In genomic region chr20:3798908-3799248, GRCh38 we compare ENCODE assay signal across 10 cellular contexts. TPM values are rescaled to one million over a fixed set of nuclear protein-coding genes. Genes with fewer than 3 reads are reported as not detected.
DNase-seq lines count a peak whose midpoint lies in the region; ATAC-seq, FAIRE-seq and TF ChIP-seq lines count a peak whose summit lies in the region.
"Had no signal": no experiment of that assay in that cellular context is flagged by ENCODE, and none has a peak within 500 bp of the region (broad histone marks: within the 10 kb centered on the region; RNA-seq: fewer than 3 reads in every experiment).

No MANE protein-coding gene starts in this region.

- H2AFZ ChIP-seq in Loucy (ENCODE audit: low read length) (no peak overlapping the region), osteoblast (ENCODE audit: low read length) (no peak overlapping the region)

- H3K27ac ChIP-seq in osteoblast (ENCODE audit: low read depth, low read length) = peak overlapping the region; percentile 33
- H3K27ac ChIP-seq: prostate gland had no signal

- H3K79me2 ChIP-seq in Loucy (ENCODE audit: insufficient read depth, low read length) (peaks cover 59% of the 10 kb centered on the region), osteoblast (ENCODE audit: insufficient read depth, low read length) (peaks cover 53% of the 10 kb centered on the region)

- DNase-seq in COLO668 (lab: John Stamatoyannopoulos, UW; ENCODE audit: unreplicated experiment) (peak; percentile 73), osteoblast (ENCODE audit: insufficient read length, low spot score, missing footprints) (no peak), GM12891 (ENCODE audit: insufficient read length, low spot score) (no peak), cortex of kidney (lab: John Stamatoyannopoulos, UW) (no peak), activated gamma-delta T cell (lab: John Stamatoyannopoulos, UW) (no peak), H7 (no peak)
- DNase-seq in effector memory CD8-positive, alpha-beta T cell = no peak

- no peaks in the 10 kb centered on the region for H3K27me3 Mint-ChIP-seq in effector memory CD8-positive, alpha-beta T cell

- no peaks in the 10 kb centered on the region for H3K9me2 ChIP-seq in Loucy (replicated peaks; ENCODE audit: low read depth, low read length)

- H3F3A ChIP-seq in Loucy (ENCODE audit: low read depth) = no peaks in the 10 kb centered on the region

- H3K36me3 ChIP-seq in Loucy (ENCODE audit: insufficient read depth, low read length) (peaks cover 39% of the 10 kb centered on the region; the same call in 1 of the 2 replicates), osteoblast (ENCODE audit: insufficient read depth, low read length) (peaks cover 57% of the 10 kb centered on the region), H7 (replicated peaks; ENCODE audit: control insufficient read depth, insufficient read depth, low read length) (peaks cover 8% of the 10 kb centered on the region)
- H3K36me3 ChIP-seq: prostate gland had no signal

- peaks cover 31% of the 10 kb centered on the region for H4K20me1 ChIP-seq in Loucy (ENCODE audit: insufficient read depth, low read length, poor library complexity, severe bottlenecking)
- H4K20me1 ChIP-seq in osteoblast (ENCODE audit: insufficient read depth, low read length) = peaks cover 10% of the 10 kb centered on the region

- ATAC-seq in effector memory CD8-positive, alpha-beta T cell (replicated peaks) = peak; percentile 7

- peaks cover 84% of the 10 kb centered on the region for H3K36me3 Mint-ChIP-seq in effector memory CD8-positive, alpha-beta T cell (ENCODE audit: insufficient read depth)

- H3K4me1 ChIP-seq in Loucy (ENCODE audit: insufficient read depth, low read length, poor library complexity, severe bottlenecking) (peaks cover 45% of the 10 kb centered on the region), osteoblast (ENCODE audit: insufficient read depth, low read length) (peaks cover 27% of the 10 kb centered on the region)
- H3K4me1 ChIP-seq: prostate gland had no signal

- peaks cover 58 to 62% of the 10 kb centered on the region in 2 donors for H3K4me1 Mint-ChIP-seq in effector memory CD8-positive, alpha-beta T cell (ENCODE audit: low read depth in 2 of 2)

- peak overlapping the region; percentile 99 to 100 for H3K4me3 Mint-ChIP-seq in effector memory CD8-positive, alpha-beta T cell

- H3K4me3 ChIP-seq in Loucy (ENCODE audit: low read length, poor library complexity, severe bottlenecking) (peak overlapping the region; percentile 98), osteoblast (ENCODE audit: insufficient read depth, low read length) (no peak overlapping the region), H7 (ENCODE audit: insufficient read depth, low read depth, low read length) (no peak overlapping the region)
- H3K4me3 ChIP-seq: prostate gland had no signal

- H3K9me3 Mint-ChIP-seq in effector memory CD8-positive, alpha-beta T cell = no peaks in the 10 kb centered on the region

- H3K9ac ChIP-seq in Loucy (ENCODE audit: low read depth, low read length, poor library complexity, severe bottlenecking) = peak overlapping the region; percentile 91

- no peak for TF ChIP-seq CTCF in Loucy (conservative IDR thresholded peaks at IDR 0.05; ENCODE audit: low read length)
- TF ChIP-seq CTCF in osteoblast (IDR thresholded peaks at IDR 0.05; ENCODE audit: extremely low read depth, low read depth, low read length) = no peak

- H3K27ac Mint-ChIP-seq in effector memory CD8-positive, alpha-beta T cell = peak overlapping the region; percentile 94 to 96

- TF ChIP-seq POLR2A in GM12891 (IDR thresholded peaks at IDR 0.05; ENCODE audit: low read depth, low read length) = no peak

- H3K4me2 ChIP-seq in Loucy (ENCODE audit: low read depth, low read length, poor library complexity, severe bottlenecking) = peak overlapping the region; percentile 88
- H3K4me2 ChIP-seq in osteoblast (ENCODE audit: insufficient read depth, low read length) = peak overlapping the region; percentile 36

- FAIRE-seq in GM12891 (lab: Jason Lieb, UNC) = no peak

- H3K9me3 ChIP-seq in Loucy (ENCODE audit: insufficient read depth, low read depth, low read length) (no peaks in the 10 kb centered on the region), osteoblast (ENCODE audit: low read depth, low read length) (no peaks in the 10 kb centered on the region)
- H3K9me3 ChIP-seq: prostate gland had no signal

- H3K27me3 ChIP-seq in Loucy (ENCODE audit: insufficient read depth, low read length, poor library complexity, severe bottlenecking) = no peaks in the 10 kb centered on the region
- H3K27me3 ChIP-seq in osteoblast (ENCODE audit: insufficient read depth, low read length) = no peaks in the 10 kb centered on the region
- H3K27me3 ChIP-seq in H7 (ENCODE audit: control insufficient read depth, insufficient read depth, low read length) = peaks cover 2% of the 10 kb centered on the region

TF ChIP-seq in GM12891, 5 proteins besides CTCF, POLR2A, EP300 and RAD21:
- TF ChIP-seq POU2F2 (IDR thresholded peaks at IDR 0.05; ENCODE audit: low read depth, low read length) = no peak
- no peak for TF ChIP-seq PAX5 (IDR thresholded peaks at IDR 0.05; ENCODE audit: insufficient read depth, low read length, severe bottlenecking)
- TF ChIP-seq POLR2AphosphoS5 (IDR thresholded peaks at IDR 0.05; ENCODE audit: low read depth, low read length) = no peak
- TF ChIP-seq SPI1 (IDR thresholded peaks at IDR 0.05; ENCODE audit: low read depth, low read length) = no peak
- TF ChIP-seq TAF1 (IDR thresholded peaks at IDR 0.05; ENCODE audit: low read depth, low read length) = no peak

RNA-seq across cellular contexts. Expression of gene CDC25B, which starts 2.8 kb away (rescaled TPM):
- 20.6 and 23.5 TPM in 2 replicates for total RNA-seq in osteoblast
- polyA plus RNA-seq in GM12891 (2012; ENCODE audit: low read depth, missing spikeins) = 20.1 TPM
- 30.7 and 32.6 TPM in 2 replicates for total RNA-seq in H7 (2014; rRNA removed; shearing (Covaris generic))

RNA-seq across cellular contexts. Expression of gene CENPB, which starts 12.3 kb away (rescaled TPM):
- 95.5 and 101 TPM in 2 replicates for total RNA-seq in osteoblast
- polyA plus RNA-seq in GM12891 (2012; ENCODE audit: low read depth, missing spikeins) = 26.5 TPM
- total RNA-seq in H7 (2014; rRNA removed; shearing (Covaris generic)) = 57.7 and 74.5 TPM in 2 replicates

RNA-seq across cellular contexts. Expression of gene SPEF1, which starts 17.6 kb away (rescaled TPM):
- total RNA-seq in osteoblast = under 0.01 TPM in 1 of 2 replicates, not detected in the other
- polyA plus RNA-seq in GM12891 (2012; ENCODE audit: low read depth, missing spikeins) = 0.05 TPM
- 0.11 and 0.94 TPM in 2 replicates for total RNA-seq in H7 (2014; rRNA removed; shearing (Covaris generic))
- total RNA-seq: cardiac septum had no signal

RNA-seq across cellular contexts. Expression of gene AP5S1, which starts 21.5 kb away (rescaled TPM):
- total RNA-seq in osteoblast = 23.9 and 25.3 TPM in 2 replicates
- 6.9 TPM for polyA plus RNA-seq in GM12891 (2012; ENCODE audit: low read depth, missing spikeins)
- 3.1 and 4.4 TPM in 2 replicates for total RNA-seq in H7 (2014; rRNA removed; shearing (Covaris generic))

RNA-seq across cellular contexts. Expression of gene ADISSP, which starts 31.3 kb away (rescaled TPM):
- total RNA-seq in osteoblast = 15.3 and 18.5 TPM in 2 replicates
- 22.8 TPM for polyA plus RNA-seq in GM12891 (2012; ENCODE audit: low read depth, missing spikeins)
- total RNA-seq in H7 (2014; rRNA removed; shearing (Covaris generic)) = 90.8 and 107 TPM in 2 replicates
